Comparison of ENCODE assay signal across 20 cellular contexts in genomic region chr21:36846624-36847023, GRCh38.
DNase-seq lines count a peak whose midpoint lies in the region; ATAC-seq, FAIRE-seq and TF ChIP-seq lines count a peak whose summit lies in the region.
"Had no signal": no experiment of that assay in that cellular context is flagged by ENCODE, and none has a peak within 500 bp of the region (broad histone marks: within the 10 kb centered on the region; RNA-seq: fewer than 3 reads in every experiment).

No MANE protein-coding gene starts in this region.

- H3K27me3 Mint-ChIP-seq in osteocyte (ENCODE audit: unreplicated experiment): no peaks in the 10 kb centered on the region
- H3K27me3 Mint-ChIP-seq: CD8-positive, alpha-beta memory T cell; stimulated activated naive CD8-positive, alpha-beta T cell treated with anti-CD3 and anti-CD28 coated beads, Interleukin-15, amount 100 ng/mL, for 72 hours had no signal

- peaks cover 2% of the 10 kb centered on the region for H3K36me3 Mint-ChIP-seq in osteocyte (ENCODE audit: unreplicated experiment)

- no peak overlapping the region for H3K4me3 ChIP-seq in Karpas-422 (ENCODE audit: low read length)
- H3K4me3 ChIP-seq: colonic mucosa, PC-9, upper lobe of right lung had no signal

- no peak overlapping the region for H2AFZ ChIP-seq in Karpas-422 (ENCODE audit: low read length)
- H2AFZ ChIP-seq: PC-9 had no signal

- no peaks in the 10 kb centered on the region for H3K9me2 ChIP-seq in Karpas-422 (replicated peaks; ENCODE audit: insufficient read depth, low read length)

- H3K27ac ChIP-seq in Karpas-422 (ENCODE audit: low read length): no peak overlapping the region
- H3K27ac ChIP-seq: colonic mucosa, PC-9, upper lobe of right lung had no signal

- DNase-seq in HCEC 1CT (peak; percentile 14), osteocyte (ENCODE audit: extremely low spot score, unreplicated experiment) (no peak), Karpas-422 (no peak)
- no peak for DNase-seq in activated CD4-positive, alpha-beta T cell treated with anti-CD3 and anti-CD28 coated beads, Interleukin-2, amount 50 U/mL, for 48 hours
- DNase-seq: activated CD4-positive, alpha-beta T cell treated with anti-CD3 and anti-CD28 coated beads, Interleukin-2, amount 50 U/mL, for 1 hour; anterior cingulate cortex; CD8-positive, alpha-beta memory T cell; colonic mucosa; NCI-H2171 treated with DMSO at 0.1 percent for 48 hours; NCI-H748 treated with DMSO at 0.1 percent for 48 hours; nucleus accumbens; stimulated activated CD4-positive, alpha-beta T cell treated with anti-CD3 and anti-CD28 coated beads, Interleukin-2, amount 100 ng/mL, for 24 hours; stimulated activated naive CD8-positive, alpha-beta T cell treated with anti-CD3 and anti-CD28 coated beads, Interleukin-15, amount 100 ng/mL, for 72 hours; upper lobe of right lung had no signal

- no peaks in the 10 kb centered on the region for H3K4me1 ChIP-seq in Karpas-422 (ENCODE audit: low read length)
- H3K4me1 ChIP-seq: colonic mucosa, upper lobe of right lung had no signal

- H3K4me3 Mint-ChIP-seq in osteocyte (ENCODE audit: unreplicated experiment): no peak overlapping the region
- H3K4me3 Mint-ChIP-seq: CD8-positive, alpha-beta memory T cell; stimulated activated naive CD8-positive, alpha-beta T cell treated with anti-CD3 and anti-CD28 coated beads, Interleukin-15, amount 100 ng/mL, for 72 hours had no signal

- H3K36me3 ChIP-seq in Karpas-422 (ENCODE audit: insufficient read depth, low read length): no peaks in the 10 kb centered on the region
- H3K36me3 ChIP-seq: colonic mucosa, upper lobe of right lung had no signal

- H3K27ac Mint-ChIP-seq in osteocyte (ENCODE audit: unreplicated experiment): peak overlapping the region; percentile 84

- H3K4me2 ChIP-seq in Karpas-422 (ENCODE audit: low read depth, low read length, poor library complexity, severe bottlenecking): no peak overlapping the region

- TF ChIP-seq CTCF in osteocyte (IDR thresholded peaks at IDR 0.05): no peak

- no peaks in the 10 kb centered on the region for H3K9me3 ChIP-seq in Karpas-422 (ENCODE audit: low read length)
- H3K9me3 ChIP-seq: colonic mucosa, upper lobe of right lung had no signal

- no peaks in the 10 kb centered on the region for H3K27me3 ChIP-seq in Karpas-422 (ENCODE audit: low read length)
- H3K27me3 ChIP-seq: colonic mucosa, upper lobe of right lung had no signal

- H3K9me3 Mint-ChIP-seq in osteocyte (ENCODE audit: unreplicated experiment): no peaks in the 10 kb centered on the region
- H3K9me3 Mint-ChIP-seq: CD8-positive, alpha-beta memory T cell; stimulated activated naive CD8-positive, alpha-beta T cell treated with anti-CD3 and anti-CD28 coated beads, Interleukin-15, amount 100 ng/mL, for 72 hours had no signal

- FAIRE-seq in TTC549 (lab: Jason Lieb, UNC): peak; percentile 98

- peaks cover 16% of the 10 kb centered on the region for H4K20me1 ChIP-seq in Karpas-422 (ENCODE audit: insufficient read depth, low read depth, low read length)

- no peaks in the 10 kb centered on the region for H3K79me2 ChIP-seq in Karpas-422 (ENCODE audit: low read length)

- peaks cover 62% of the 10 kb centered on the region for H3K4me1 Mint-ChIP-seq in osteocyte (ENCODE audit: unreplicated experiment)

- no peak overlapping the region for H3K9ac ChIP-seq in Karpas-422 (ENCODE audit: low read length)

- ATAC-seq in esophagus mucosa (peak; percentile 37), GM18861 (IDR thresholded peaks at IDR 0.05; ENCODE audit: unreplicated experiment) (no peak), HG03521 (IDR thresholded peaks at IDR 0.05; ENCODE audit: unreplicated experiment) (no peak)
- ATAC-seq: sciatic nerve; stimulated activated naive CD8-positive, alpha-beta T cell treated with anti-CD3 and anti-CD28 coated beads, Interleukin-15, amount 100 ng/mL, for 72 hours; upper lobe of right lung had no signal
